Comparison of ENCODE assay signal across 8 cellular contexts in genomic region chr17:74671031-74671771, GRCh38. TPM values are rescaled to one million over a fixed set of nuclear protein-coding genes. Genes with fewer than 3 reads are reported as not detected.
DNase-seq lines count a peak whose midpoint lies in the region; ATAC-seq and TF ChIP-seq lines count a peak whose summit lies in the region.

No MANE protein-coding gene starts in this region.

- H3K4me3 ChIP-seq in HCT116 (replicated peaks in 1 of 2; ENCODE audit: low read depth in 1 of 2, low read length in 2 of 2) (no peak overlapping the region), WERI-Rb-1 (ENCODE audit: low read depth, low read length) (peak overlapping the region; percentile 93), brain microvascular endothelial cell (ENCODE audit: low read depth, low read length) (no peak overlapping the region)

- H3K9ac ChIP-seq in HCT116 (ENCODE audit: low read length), result no peak overlapping the region

- no peaks in the 10 kb centered on the region for H3K9me2 ChIP-seq in HCT116 (ENCODE audit: insufficient read depth)

- no peaks in the 10 kb centered on the region for H3K4me1 ChIP-seq in HCT116 (ENCODE audit: control insufficient read depth in 1 of 2, insufficient read depth in 2 of 2, low read length in 2 of 2)

- CTCF ChIA-PET in HCT116 (lab: Charles Lee), result interaction anchor here (4.4 kb wide), 1 partner anchor 14 kb away, joined by 28 read pairs; no protein-coding TSS in a partner anchor

- RAD21 ChIA-PET in HCT116 (lab: Charles Lee; ENCODE audit: low non-redundant PET in 1 of 2, low total read pairs in 2 of 2, uncharacterized antibody in 2 of 2, unreplicated experiment in 2 of 2), result no interaction called here

- POLR2A ChIA-PET in HCT116 (lab: Charles Lee), result no interaction called here

- H3K4me2 ChIP-seq in HCT116 (ENCODE audit: low read length), result no peak overlapping the region

- no peak overlapping the region for H3K27ac ChIP-seq in HCT116 (ENCODE audit: low read depth, low read length)
- peak overlapping the region; percentile 84 for H3K27ac ChIP-seq in WERI-Rb-1
- H3K27ac ChIP-seq in brain microvascular endothelial cell, result no peak overlapping the region

- TF ChIP-seq CTCF in HCT116 (IDR thresholded peaks at IDR 0.05 in 2 of 3, conservative IDR thresholded peaks at IDR 0.05 in 1 of 3; ENCODE audit: borderline replicate concordance in 1 of 3, insufficient read depth in 1 of 3, low read depth in 2 of 3, low read length in 2 of 3) (no peak), WERI-Rb-1 (IDR thresholded peaks at IDR 0.05; ENCODE audit: low read depth, low read length) (no peak), brain microvascular endothelial cell (IDR thresholded peaks at IDR 0.05; ENCODE audit: low read depth, low read length, missing control alignments) (no peak)

- peak; percentile 44; the same call in 1 of the 2 replicates for ATAC-seq in HCT116
- no peak for ATAC-seq in GM18511 (IDR thresholded peaks at IDR 0.05; ENCODE audit: unreplicated experiment)
- no peak for ATAC-seq in HG02884 (IDR thresholded peaks at IDR 0.05; ENCODE audit: unreplicated experiment)
- ATAC-seq in GM21447 (IDR thresholded peaks at IDR 0.05; ENCODE audit: unreplicated experiment), result no peak

- H3K27me3 ChIP-seq in HCT116 (ENCODE audit: insufficient read depth, low read length), result peaks cover 95% of the 10 kb centered on the region
- H3K27me3 ChIP-seq in WERI-Rb-1 (ENCODE audit: insufficient read depth, low read depth, severe bottlenecking), result no peaks in the 10 kb centered on the region
- H3K27me3 ChIP-seq in brain microvascular endothelial cell (replicated peaks), result no peaks in the 10 kb centered on the region

- in situ Hi-C loops in brain microvascular endothelial cell (cut with HindIII; ENCODE audit: low pct_ligation_motif_present, low sequenced_read_pairs), result no loop called here

- no peak for DNase-seq in HCT116 (ENCODE audit: low read depth, low spot score)
- peak; percentile 73 for DNase-seq in WERI-Rb-1
- peak; percentile 74 for DNase-seq in brain microvascular endothelial cell
- peak; percentile 96 for DNase-seq in iPS-NIHi7 (ENCODE audit: extremely low spot score)
- peak; percentile 41 to 55 for DNase-seq in stimulated activated CD4-positive, alpha-beta T cell treated with anti-CD3 and anti-CD28 coated beads, Interleukin-15, amount 100 ng/mL, for 1 hour (ENCODE audit: low read depth in 1 of 2, low spot score in 1 of 2)

- H3K9me3 ChIP-seq in HCT116 (ENCODE audit: control insufficient read depth in 1 of 2, insufficient read depth in 1 of 2, low read depth in 1 of 2, low read length in 2 of 2) (no peaks in the 10 kb centered on the region), WERI-Rb-1 (ENCODE audit: severe bottlenecking) (no peaks in the 10 kb centered on the region)

- no peaks in the 10 kb centered on the region for H3K36me3 ChIP-seq in HCT116 (ENCODE audit: control insufficient read depth in 1 of 2, insufficient read depth in 2 of 2, low read length in 2 of 2)
- peaks cover 10% of the 10 kb centered on the region; the same call in 1 of the 2 replicates for H3K36me3 ChIP-seq in WERI-Rb-1
- no peaks in the 10 kb centered on the region for H3K36me3 ChIP-seq in brain microvascular endothelial cell (replicated peaks)

- no TSS peak for BruUV-seq in HCT116 (replicated peaks; lab: Mats Ljungman, UMichigan)

- intact Hi-C loops in HCT116 (cut with micrococcal nuclease), result no loop called here

- no peak overlapping the region for H2AFZ ChIP-seq in HCT116 (ENCODE audit: low read depth, low read length, poor library complexity, severe bottlenecking)

- no peaks in the 10 kb centered on the region for H4K20me1 ChIP-seq in HCT116 (ENCODE audit: insufficient read depth)

- no peaks in the 10 kb centered on the region for H3K79me2 ChIP-seq in HCT116 (ENCODE audit: insufficient read depth, low read length)

- TF ChIP-seq RAD21 in HCT116 (IDR thresholded peaks at IDR 0.05; ENCODE audit: low read depth), result no peak

- no peak for TF ChIP-seq POLR2A in HCT116 (IDR thresholded peaks at IDR 0.05; ENCODE audit: borderline replicate concordance, extremely low read depth, insufficient read depth, insufficient read length)

TF ChIP-seq in HCT116, 20 proteins besides CTCF, POLR2A, EP300 and RAD21:
- TF ChIP-seq, protein P1, sequence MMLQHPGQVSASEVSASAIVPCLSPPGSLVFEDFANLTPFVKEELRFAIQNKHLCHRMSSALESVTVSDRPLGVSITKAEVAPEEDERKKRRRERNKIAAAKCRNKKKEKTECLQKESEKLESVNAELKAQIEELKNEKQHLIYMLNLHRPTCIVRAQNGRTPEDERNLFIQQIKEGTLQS (IDR thresholded peaks at IDR 0.05), result no peak
- TF ChIP-seq CBX3 (IDR thresholded peaks at IDR 0.05; ENCODE audit: low read depth), result no peak
- TF ChIP-seq EGR1 (IDR thresholded peaks at IDR 0.05; ENCODE audit: low read depth), result no peak
- TF ChIP-seq ZNF274 (IDR thresholded peaks at IDR 0.05; ENCODE audit: low read depth, low read length), result no peak
- no peak for TF ChIP-seq EZH2phosphoT487 (IDR thresholded peaks at IDR 0.05; ENCODE audit: borderline replicate concordance)
- TF ChIP-seq SP1 (IDR thresholded peaks at IDR 0.05; ENCODE audit: low read depth), result no peak
- no peak for TF ChIP-seq EZH2 (IDR thresholded peaks at IDR 0.05)
- peak; percentile 16 for TF ChIP-seq TCF7L2 (IDR thresholded peaks at IDR 0.05; ENCODE audit: borderline replicate concordance, extremely low read depth, insufficient read depth, insufficient read length)
- TF ChIP-seq REST (IDR thresholded peaks at IDR 0.05; ENCODE audit: low read depth), result peak; percentile 72

RNA-seq across cellular contexts. Expression of gene CD300LF, which starts 41.5 kb away (rescaled TPM):
- not detected for total RNA-seq in HCT116 (2021; ENCODE audit: unreplicated experiment)
- polyA plus RNA-seq in HCT116 (2012), result not detected in 2 replicates

RNA-seq across cellular contexts. Expression of gene CD300E, which starts 47.7 kb away (rescaled TPM):
- total RNA-seq in HCT116 (2021; ENCODE audit: unreplicated experiment), result not detected
- not detected in 2 replicates for polyA plus RNA-seq in HCT116 (2012)
